Comparison of ENCODE assay signal across 10 cellular contexts in the genomic region with DNA sequence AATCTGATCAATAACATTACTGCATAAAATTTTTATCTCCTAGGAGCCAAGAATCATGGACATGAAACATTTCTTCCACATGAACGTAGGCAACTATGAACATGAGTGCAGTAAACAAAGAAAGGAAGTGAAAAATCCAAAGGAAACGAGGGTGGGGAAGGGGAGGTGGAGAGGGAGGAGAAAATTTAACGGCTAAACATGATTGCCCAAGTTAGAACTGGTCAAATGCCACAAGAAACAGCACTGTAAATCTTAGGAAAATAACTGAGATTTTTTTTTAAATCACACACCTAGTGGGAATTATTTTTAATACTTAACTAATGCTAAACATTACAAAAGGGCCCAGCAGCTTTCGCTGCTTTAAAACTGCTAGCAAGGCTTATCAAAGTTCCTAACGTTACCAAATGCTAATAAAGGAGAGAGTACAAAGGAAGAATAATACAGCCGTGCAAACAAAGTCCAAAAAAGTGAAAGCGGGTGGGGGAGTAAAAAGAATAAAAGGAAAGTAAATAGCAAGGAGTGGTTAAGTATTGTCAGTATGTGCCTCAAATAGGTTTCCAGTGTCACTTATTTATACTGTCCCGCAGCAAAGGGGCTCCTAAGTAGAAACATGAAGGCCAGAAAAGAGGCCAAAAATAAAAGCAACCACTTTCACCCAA. TPM values are rescaled to one million over a fixed set of nuclear protein-coding genes. Genes with fewer than 3 reads are reported as not detected.
A peak's percentile ranks its signal among the peaks of the same experiment; 100 is the strongest.
DNase-seq lines count a peak whose midpoint lies in the region; ATAC-seq and TF ChIP-seq lines count a peak whose summit lies in the region.
"Had no signal": no experiment of that assay in that cellular context is flagged by ENCODE, and none has a peak within 500 bp of the region (broad histone marks: within the 10 kb centered on the region; RNA-seq: fewer than 3 reads in every experiment).

No MANE protein-coding gene starts in this region.

- peak overlapping the region; percentile 15 for H3K4me3 ChIP-seq in epithelial cell of proximal tubule (ENCODE audit: low read depth, low read length)

- no peak for TF ChIP-seq CTCF in epithelial cell of proximal tubule (conservative IDR thresholded peaks at IDR 0.05; ENCODE audit: low read depth, low read length)

- peak; percentile 28 for DNase-seq in EL
- DNase-seq in NCI-H748 treated with DMSO at 0.1 percent for 48 hours (lab: John Stamatoyannopoulos, UW), result peak; percentile 11
- DNase-seq in epithelial cell of proximal tubule (ENCODE audit: low read depth), result no peak
- peak; percentile 64 for DNase-seq in pulmonary artery endothelial cell (ENCODE audit: low read depth, low spot score)
- DNase-seq in NCI-H510A (lab: John Stamatoyannopoulos, UW), result no peak
- DNase-seq in COLO829 (ENCODE audit: low spot score), result no peak
- DNase-seq in NCI-H510A treated with DMSO at 0.1 percent for 48 hours (lab: John Stamatoyannopoulos, UW), result no peak
- DNase-seq: head of caudate nucleus, T1000 had no signal

- no peak for ATAC-seq in HG02588 (IDR thresholded peaks at IDR 0.05; ENCODE audit: unreplicated experiment)

RNA-seq across cellular contexts. Expression of a gene that starts 13.7 kb away (rescaled TPM):
- 28.4 and 29.4 TPM in 2 replicates for total RNA-seq in epithelial cell of proximal tubule
- total RNA-seq in pulmonary artery endothelial cell, result 15.0 and 21.4 TPM in 2 replicates

Comparison
In these comparisons a context has a peak if more than half of its experiments do, and no peak if none do; other contexts are left out.
1. DNase-seq: peak in EL (single experiment), NCI-H748 treated with DMSO at 0.1 percent for 48 hours (single experiment) and pulmonary artery endothelial cell (single experiment); none in epithelial cell of proximal tubule (single experiment), NCI-H510A (single experiment), COLO829 (single experiment) and NCI-H510A treated with DMSO at 0.1 percent for 48 hours (single experiment).